Comparison of ENCODE assay signal across 1 cellular context in genomic region chr14:20803221-20803620, GRCh38.
TF ChIP-seq lines count a peak whose summit lies in the region.

No MANE protein-coding gene starts in this region.

TF ChIP-seq in H1, 55 proteins besides CTCF, POLR2A, EP300 and RAD21:
- TF ChIP-seq YY1 (IDR thresholded peaks at IDR 0.05; ENCODE audit: low read depth, low read length) (no peak), ZNF274 (IDR thresholded peaks at IDR 0.05; ENCODE audit: borderline replicate concordance, extremely low read depth, low read length) (no peak), KDM4A (IDR thresholded peaks at IDR 0.05; ENCODE audit: low read depth, low read length, severe bottlenecking) (no peak), PHF8 (conservative IDR thresholded peaks at IDR 0.05; ENCODE audit: low read depth, low read length) (no peak), JUN (IDR thresholded peaks at IDR 0.05; ENCODE audit: low read depth, low read length) (no peak), CHD1 (IDR thresholded peaks at IDR 0.05; ENCODE audit: low read depth, low read length) (no peak), POU5F1 (IDR thresholded peaks at IDR 0.05; ENCODE audit: low read depth, low read length) (no peak), GABPA (IDR thresholded peaks at IDR 0.05; ENCODE audit: borderline replicate concordance, insufficient read depth, low read length) (no peak), BACH1 (IDR thresholded peaks at IDR 0.05; ENCODE audit: low read length) (no peak), TAF7 (optimal IDR thresholded peaks at IDR 0.05; ENCODE audit: borderline replicate concordance, low read depth, low read length) (no peak)
- TF ChIP-seq, protein P1, sequence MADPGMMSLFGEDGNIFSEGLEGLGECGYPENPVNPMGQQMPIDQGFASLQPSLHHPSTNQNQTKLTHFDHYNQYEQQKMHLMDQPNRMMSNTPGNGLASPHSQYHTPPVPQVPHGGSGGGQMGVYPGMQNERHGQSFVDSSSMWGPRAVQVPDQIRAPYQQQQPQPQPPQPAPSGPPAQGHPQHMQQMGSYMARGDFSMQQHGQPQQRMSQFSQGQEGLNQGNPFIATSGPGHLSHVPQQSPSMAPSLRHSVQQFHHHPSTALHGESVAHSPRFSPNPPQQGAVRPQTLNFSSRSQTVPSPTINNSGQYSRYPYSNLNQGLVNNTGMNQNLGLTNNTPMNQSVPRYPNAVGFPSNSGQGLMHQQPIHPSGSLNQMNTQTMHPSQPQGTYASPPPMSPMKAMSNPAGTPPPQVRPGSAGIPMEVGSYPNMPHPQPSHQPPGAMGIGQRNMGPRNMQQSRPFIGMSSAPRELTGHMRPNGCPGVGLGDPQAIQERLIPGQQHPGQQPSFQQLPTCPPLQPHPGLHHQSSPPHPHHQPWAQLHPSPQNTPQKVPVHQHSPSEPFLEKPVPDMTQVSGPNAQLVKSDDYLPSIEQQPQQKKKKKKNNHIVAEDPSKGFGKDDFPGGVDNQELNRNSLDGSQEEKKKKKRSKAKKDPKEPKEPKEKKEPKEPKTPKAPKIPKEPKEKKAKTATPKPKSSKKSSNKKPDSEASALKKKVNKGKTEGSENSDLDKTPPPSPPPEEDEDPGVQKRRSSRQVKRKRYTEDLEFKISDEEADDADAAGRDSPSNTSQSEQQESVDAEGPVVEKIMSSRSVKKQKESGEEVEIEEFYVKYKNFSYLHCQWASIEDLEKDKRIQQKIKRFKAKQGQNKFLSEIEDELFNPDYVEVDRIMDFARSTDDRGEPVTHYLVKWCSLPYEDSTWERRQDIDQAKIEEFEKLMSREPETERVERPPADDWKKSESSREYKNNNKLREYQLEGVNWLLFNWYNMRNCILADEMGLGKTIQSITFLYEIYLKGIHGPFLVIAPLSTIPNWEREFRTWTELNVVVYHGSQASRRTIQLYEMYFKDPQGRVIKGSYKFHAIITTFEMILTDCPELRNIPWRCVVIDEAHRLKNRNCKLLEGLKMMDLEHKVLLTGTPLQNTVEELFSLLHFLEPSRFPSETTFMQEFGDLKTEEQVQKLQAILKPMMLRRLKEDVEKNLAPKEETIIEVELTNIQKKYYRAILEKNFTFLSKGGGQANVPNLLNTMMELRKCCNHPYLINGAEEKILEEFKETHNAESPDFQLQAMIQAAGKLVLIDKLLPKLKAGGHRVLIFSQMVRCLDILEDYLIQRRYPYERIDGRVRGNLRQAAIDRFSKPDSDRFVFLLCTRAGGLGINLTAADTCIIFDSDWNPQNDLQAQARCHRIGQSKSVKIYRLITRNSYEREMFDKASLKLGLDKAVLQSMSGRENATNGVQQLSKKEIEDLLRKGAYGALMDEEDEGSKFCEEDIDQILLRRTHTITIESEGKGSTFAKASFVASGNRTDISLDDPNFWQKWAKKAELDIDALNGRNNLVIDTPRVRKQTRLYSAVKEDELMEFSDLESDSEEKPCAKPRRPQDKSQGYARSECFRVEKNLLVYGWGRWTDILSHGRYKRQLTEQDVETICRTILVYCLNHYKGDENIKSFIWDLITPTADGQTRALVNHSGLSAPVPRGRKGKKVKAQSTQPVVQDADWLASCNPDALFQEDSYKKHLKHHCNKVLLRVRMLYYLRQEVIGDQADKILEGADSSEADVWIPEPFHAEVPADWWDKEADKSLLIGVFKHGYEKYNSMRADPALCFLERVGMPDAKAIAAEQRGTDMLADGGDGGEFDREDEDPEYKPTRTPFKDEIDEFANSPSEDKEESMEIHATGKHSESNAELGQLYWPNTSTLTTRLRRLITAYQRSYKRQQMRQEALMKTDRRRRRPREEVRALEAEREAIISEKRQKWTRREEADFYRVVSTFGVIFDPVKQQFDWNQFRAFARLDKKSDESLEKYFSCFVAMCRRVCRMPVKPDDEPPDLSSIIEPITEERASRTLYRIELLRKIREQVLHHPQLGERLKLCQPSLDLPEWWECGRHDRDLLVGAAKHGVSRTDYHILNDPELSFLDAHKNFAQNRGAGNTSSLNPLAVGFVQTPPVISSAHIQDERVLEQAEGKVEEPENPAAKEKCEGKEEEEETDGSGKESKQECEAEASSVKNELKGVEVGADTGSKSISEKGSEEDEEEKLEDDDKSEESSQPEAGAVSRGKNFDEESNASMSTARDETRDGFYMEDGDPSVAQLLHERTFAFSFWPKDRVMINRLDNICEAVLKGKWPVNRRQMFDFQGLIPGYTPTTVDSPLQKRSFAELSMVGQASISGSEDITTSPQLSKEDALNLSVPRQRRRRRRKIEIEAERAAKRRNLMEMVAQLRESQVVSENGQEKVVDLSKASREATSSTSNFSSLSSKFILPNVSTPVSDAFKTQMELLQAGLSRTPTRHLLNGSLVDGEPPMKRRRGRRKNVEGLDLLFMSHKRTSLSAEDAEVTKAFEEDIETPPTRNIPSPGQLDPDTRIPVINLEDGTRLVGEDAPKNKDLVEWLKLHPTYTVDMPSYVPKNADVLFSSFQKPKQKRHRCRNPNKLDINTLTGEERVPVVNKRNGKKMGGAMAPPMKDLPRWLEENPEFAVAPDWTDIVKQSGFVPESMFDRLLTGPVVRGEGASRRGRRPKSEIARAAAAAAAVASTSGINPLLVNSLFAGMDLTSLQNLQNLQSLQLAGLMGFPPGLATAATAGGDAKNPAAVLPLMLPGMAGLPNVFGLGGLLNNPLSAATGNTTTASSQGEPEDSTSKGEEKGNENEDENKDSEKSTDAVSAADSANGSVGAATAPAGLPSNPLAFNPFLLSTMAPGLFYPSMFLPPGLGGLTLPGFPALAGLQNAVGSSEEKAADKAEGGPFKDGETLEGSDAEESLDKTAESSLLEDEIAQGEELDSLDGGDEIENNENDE (IDR thresholded peaks at IDR 0.05; ENCODE audit: insufficient replicate concordance, low read length) = no peak
- TF ChIP-seq, protein P2, sequence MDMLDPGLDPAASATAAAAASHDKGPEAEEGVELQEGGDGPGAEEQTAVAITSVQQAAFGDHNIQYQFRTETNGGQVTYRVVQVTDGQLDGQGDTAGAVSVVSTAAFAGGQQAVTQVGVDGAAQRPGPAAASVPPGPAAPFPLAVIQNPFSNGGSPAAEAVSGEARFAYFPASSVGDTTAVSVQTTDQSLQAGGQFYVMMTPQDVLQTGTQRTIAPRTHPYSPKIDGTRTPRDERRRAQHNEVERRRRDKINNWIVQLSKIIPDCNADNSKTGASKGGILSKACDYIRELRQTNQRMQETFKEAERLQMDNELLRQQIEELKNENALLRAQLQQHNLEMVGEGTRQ (IDR thresholded peaks at IDR 0.05; ENCODE audit: low read length) = no peak
